In the genomic region with DNA sequence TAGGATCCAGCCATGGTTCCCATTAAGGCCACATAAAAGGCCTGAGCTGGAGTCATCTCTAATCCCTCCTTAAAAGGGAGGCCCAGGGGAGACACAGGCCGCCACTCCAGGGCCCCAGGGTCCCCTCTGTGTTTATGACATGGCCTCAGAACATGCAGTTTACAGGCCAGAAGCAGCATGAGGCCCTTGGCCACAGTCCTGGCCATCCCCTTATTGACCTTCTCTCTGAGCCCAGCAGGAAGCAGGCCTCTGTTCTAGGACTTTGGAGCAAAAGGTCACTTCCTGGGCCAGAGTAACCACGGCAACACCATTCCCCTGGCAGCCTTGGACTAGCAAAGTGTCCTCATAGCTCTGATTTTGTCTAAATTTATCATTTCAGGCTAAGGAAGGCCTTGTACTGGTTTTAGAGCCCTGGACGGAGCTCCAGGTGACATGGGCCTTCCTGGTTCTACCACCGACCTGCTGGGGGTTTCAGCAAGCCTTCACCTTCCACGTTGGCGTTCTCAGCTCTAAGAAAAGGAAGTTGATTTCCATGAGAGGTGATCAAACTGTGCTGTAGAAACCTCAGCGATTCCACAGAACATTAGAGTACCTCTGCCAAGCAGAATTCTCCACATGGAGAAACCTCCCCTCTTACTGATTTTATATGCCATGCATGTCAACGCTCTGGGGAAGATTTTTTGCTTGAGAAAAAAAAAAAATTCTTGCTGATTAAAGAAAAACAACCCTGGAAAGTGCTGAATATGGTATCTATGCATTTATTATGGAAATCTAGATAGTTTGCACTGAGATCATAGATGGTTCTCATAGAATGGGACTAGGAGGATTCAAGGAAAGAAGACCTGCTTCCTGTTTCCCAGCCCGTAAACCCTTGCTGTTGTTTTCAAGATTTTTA, we compare ENCODE assay signal across 8 cellular contexts. TPM values are rescaled to one million over a fixed set of nuclear protein-coding genes. Genes with fewer than 3 reads are reported as not detected.
DNase-seq lines count a peak whose midpoint lies in the region; ATAC-seq and TF ChIP-seq lines count a peak whose summit lies in the region.

No MANE protein-coding gene starts in this region.

- no peak overlapping the region for H2AFZ ChIP-seq in mesenchymal stem cell (ENCODE audit: low read depth, low read length)

- POLR2A ChIA-PET in CD4-positive, alpha-beta memory T cell (lab: Charles Lee; ENCODE audit: partially characterized antibody), result no interaction called here

- H3K9me3 Mint-ChIP-seq in CD4-positive, alpha-beta memory T cell, result no peaks in the 10 kb centered on the region

- no peaks in the 10 kb centered on the region for H3K79me1 ChIP-seq in mesenchymal stem cell (replicated peaks; ENCODE audit: low read length, poor library complexity, severe bottlenecking)

- H4K91ac ChIP-seq in mesenchymal stem cell (ENCODE audit: low read length), result peak overlapping the region; percentile 99

- peak overlapping the region; percentile 82 for H2BK15ac ChIP-seq in mesenchymal stem cell (ENCODE audit: low read depth, poor library complexity, severe bottlenecking)

- H3K4me3 ChIP-seq in duodenal mucosa (ENCODE audit: low read depth in 1 of 2, low read length in 2 of 2) (no peak overlapping the region), mesenchymal stem cell (ENCODE audit: insufficient read depth in 1 of 2, low read depth in 1 of 2, low read length in 2 of 2) (no peak overlapping the region), thoracic aorta (no peak overlapping the region)
- no peak overlapping the region for H3K4me3 ChIP-seq in CD4-positive, alpha-beta memory T cell (ENCODE audit: low read length in 2 of 2)

- intact Hi-C loops in CD4-positive, alpha-beta memory T cell (cut with micrococcal nuclease), result no loop called here

- no peak for TF ChIP-seq CTCF in thoracic aorta (IDR thresholded peaks at IDR 0.05)

- H3K27me3 ChIP-seq in duodenal mucosa (ENCODE audit: control insufficient read depth in 1 of 2, insufficient read depth in 2 of 2, low read length in 2 of 2), result no peaks in the 10 kb centered on the region
- H3K27me3 ChIP-seq in mesenchymal stem cell (ENCODE audit: control insufficient read depth in 1 of 2, insufficient read depth in 1 of 2, low read length in 2 of 2), result no peaks in the 10 kb centered on the region
- H3K27me3 ChIP-seq in thoracic aorta (replicated peaks; ENCODE audit: insufficient read depth), result no peaks in the 10 kb centered on the region
- H3K27me3 ChIP-seq in CD4-positive, alpha-beta memory T cell (ENCODE audit: insufficient read depth, low read length), result no peaks in the 10 kb centered on the region

- H3K9ac ChIP-seq in duodenal mucosa (ENCODE audit: low read depth in 1 of 2, low read length in 2 of 2) (no peak overlapping the region), mesenchymal stem cell (ENCODE audit: low read length) (peak overlapping the region; percentile 45)

- no peak overlapping the region for H3K4me2 ChIP-seq in mesenchymal stem cell (ENCODE audit: low read length, poor library complexity, severe bottlenecking)

- no peaks in the 10 kb centered on the region for H3K36me3 ChIP-seq in duodenal mucosa (ENCODE audit: control insufficient read depth in 1 of 2, insufficient read depth in 2 of 2, low read length in 2 of 2)
- H3K36me3 ChIP-seq in mesenchymal stem cell (ENCODE audit: control insufficient read depth in 1 of 2, insufficient read depth in 2 of 2, low read depth in 1 of 2, low read length in 2 of 2), result no peaks in the 10 kb centered on the region
- H3K36me3 ChIP-seq in thoracic aorta, result no peaks in the 10 kb centered on the region
- no peaks in the 10 kb centered on the region for H3K36me3 ChIP-seq in CD4-positive, alpha-beta memory T cell (ENCODE audit: insufficient read depth, low read length)

- peak; percentile 82 for ATAC-seq in thoracic aorta (ENCODE audit: insufficient number of reproducible peaks, low FRiP score, low read depth)
- no peak for ATAC-seq in HG02798 (IDR thresholded peaks at IDR 0.05; ENCODE audit: poor library complexity, unreplicated experiment)

- H3K14ac ChIP-seq in mesenchymal stem cell (ENCODE audit: low read length in 2 of 2), result no peak overlapping the region

- H2BK12ac ChIP-seq in mesenchymal stem cell (ENCODE audit: low read length in 2 of 2), result peak overlapping the region; percentile 98 to 99

- peak overlapping the region; percentile 96 for H2BK120ac ChIP-seq in mesenchymal stem cell (ENCODE audit: low read depth, low read length)

- peak overlapping the region; percentile 90 for H2AK5ac ChIP-seq in mesenchymal stem cell (ENCODE audit: low read length, severe bottlenecking)

- H3K4me1 Mint-ChIP-seq in CD4-positive, alpha-beta memory T cell, result peaks cover 1 to 8% (median 3%) of the 10 kb centered on the region in 4 donors

- DNase-seq in NCI-H2196 treated with DMSO at 0.1 percent for 48 hours (lab: John Stamatoyannopoulos, UW; ENCODE audit: unreplicated experiment) (peak; percentile 12), NCI-H2196 (lab: John Stamatoyannopoulos, UW; ENCODE audit: unreplicated experiment) (no peak), mesenchymal stem cell (peak; percentile 94), thoracic aorta (ENCODE audit: low spot score) (no peak), NOMO-1 (lab: John Stamatoyannopoulos, UW; ENCODE audit: unreplicated experiment in 2 of 2) (no peak)
- no peak for DNase-seq in CD4-positive, alpha-beta memory T cell

- H3K27ac Mint-ChIP-seq in CD4-positive, alpha-beta memory T cell, result peak overlapping the region in 1 of 7 donors; percentile 62

- H3K27ac ChIP-seq in duodenal mucosa (ENCODE audit: low read depth, low read length), result peak overlapping the region; percentile 76
- peak overlapping the region; percentile 11 for H3K27ac ChIP-seq in mesenchymal stem cell (ENCODE audit: low read length, poor library complexity, severe bottlenecking)
- H3K27ac ChIP-seq in thoracic aorta, result peak overlapping the region; percentile 80 to 82
- H3K27ac ChIP-seq in CD4-positive, alpha-beta memory T cell (ENCODE audit: low read depth, low read length), result no peak overlapping the region

- H3K23ac ChIP-seq in mesenchymal stem cell (ENCODE audit: low read length in 2 of 2), result no peak overlapping the region

- H4K8ac ChIP-seq in mesenchymal stem cell (ENCODE audit: low read length), result peak overlapping the region; percentile 97

- CTCF ChIA-PET in CD4-positive, alpha-beta memory T cell (lab: Charles Lee; ENCODE audit: partially characterized antibody), result no interaction called here

- WGBS in mesenchymal stem cell, result 23% methylated on average over 6 of the region's 9 CpGs

- no peak overlapping the region for H2BK5ac ChIP-seq in mesenchymal stem cell (ENCODE audit: low read depth, low read length, poor library complexity, severe bottlenecking)

- peak overlapping the region; percentile 97 for H3K18ac ChIP-seq in mesenchymal stem cell (ENCODE audit: low read depth in 1 of 2, low read length in 2 of 2)

- H3K4me1 ChIP-seq in duodenal mucosa (ENCODE audit: control insufficient read depth in 1 of 2, insufficient read depth in 2 of 2, low read length in 2 of 2), result peaks cover 19 to 22% of the 10 kb centered on the region in 2 donors
- peaks cover 47% of the 10 kb centered on the region for H3K4me1 ChIP-seq in mesenchymal stem cell (ENCODE audit: control insufficient read depth, insufficient read depth, low read depth, low read length)
- H3K4me1 ChIP-seq in thoracic aorta (ENCODE audit: control insufficient read depth in 1 of 2, low read depth in 2 of 2), result peaks cover 29 to 74% of the 10 kb centered on the region in 2 donors
- no peaks in the 10 kb centered on the region for H3K4me1 ChIP-seq in CD4-positive, alpha-beta memory T cell (ENCODE audit: insufficient read depth, low read length)

- no peak overlapping the region for H3K4me3 Mint-ChIP-seq in CD4-positive, alpha-beta memory T cell

- peak overlapping the region; percentile 99 for H3K4ac ChIP-seq in mesenchymal stem cell (ENCODE audit: low read depth in 1 of 2, low read length in 2 of 2)

- no peaks in the 10 kb centered on the region for H3K9me3 ChIP-seq in duodenal mucosa (ENCODE audit: control insufficient read depth in 1 of 2, low read length in 2 of 2)
- H3K9me3 ChIP-seq in mesenchymal stem cell (ENCODE audit: control insufficient read depth, low read length), result no peaks in the 10 kb centered on the region
- H3K9me3 ChIP-seq in thoracic aorta, result no peaks in the 10 kb centered on the region
- H3K9me3 ChIP-seq in CD4-positive, alpha-beta memory T cell (ENCODE audit: control insufficient read depth in 1 of 2, low read length in 2 of 2), result no peaks in the 10 kb centered on the region

- no peaks in the 10 kb centered on the region for H3K27me3 Mint-ChIP-seq in CD4-positive, alpha-beta memory T cell

- peaks cover 0 to 5% of the 10 kb centered on the region in 2 donors for H3K36me3 Mint-ChIP-seq in CD4-positive, alpha-beta memory T cell

RNA-seq across cellular contexts. Expression of a gene that starts 53.7 kb away (rescaled TPM):
- polyA plus RNA-seq in mesenchymal stem cell (2013, experiment 1 of 2), result 42.4 TPM
- polyA plus RNA-seq in mesenchymal stem cell (2013, experiment 2 of 2), result 39.8 TPM
- total RNA-seq in thoracic aorta, result 10 to 100 TPM; 40.7 to 65.8 TPM
- 10 to 100 TPM; 20.1 TPM for total RNA-seq in CD4-positive, alpha-beta memory T cell
- polyA plus RNA-seq in CD4-positive, alpha-beta memory T cell, result 10 to 100 TPM; 16.7 to 17.5 TPM

Comparison
In these comparisons a context has a peak if more than half of its experiments do, and no peak if none do; other contexts are left out.
1. DNase-seq: peak in NCI-H2196 treated with DMSO at 0.1 percent for 48 hours (single experiment) and mesenchymal stem cell (single experiment); none in NCI-H2196 (single experiment), thoracic aorta (single experiment), CD4-positive, alpha-beta memory T cell (0 of 5) and NOMO-1 (0 of 2).